ENCODE assay signal across 23 cellular contexts in genomic region chr1:1971017-1971416, GRCh38. TPM values are rescaled to one million over a fixed set of nuclear protein-coding genes. Genes with fewer than 3 reads are reported as not detected.
"Had no signal": no experiment of that assay in that cellular context is flagged by ENCODE, and none has a peak within 500 bp of the region (broad histone marks: within the 10 kb centered on the region; RNA-seq: fewer than 3 reads in every experiment).

No MANE protein-coding gene starts in this region.

- DNase-seq: activated CD4-positive, alpha-beta T cell treated with anti-CD3 and anti-CD28 coated beads for 4 hours; activated CD8-positive, alpha-beta memory T cell treated with anti-CD3 and anti-CD28 coated beads, Interleukin-2, amount 50 U/mL, for 4 hours; activated CD8-positive, alpha-beta T cell treated with anti-CD3 and anti-CD28 coated beads for 36 hours; activated gamma-delta T cell treated with Interleukin-2 at 50 U/mL for 16 hours; activated naive CD4-positive, alpha-beta T cell treated with anti-CD3 and anti-CD28 coated beads, Interleukin-2, amount 10 ng/mL, durations not matched to agents 7 days and 5 days; activated naive CD8-positive, alpha-beta T cell treated with anti-CD3 and anti-CD28 coated beads for 36 hours; activated T-cell treated with anti-CD3 and anti-CD28 coated beads, Interleukin-2, amount 50 U/mL, for 72 hours; brain microvascular endothelial cell; MG63; MV-4-11; NCI-H1092 treated with DMSO at 0.1 percent for 48 hours; NCI-H1417 treated with DMSO at 0.1 percent for 48 hours; NCI-H1694 treated with DMSO at 0.1 percent for 48 hours; NCI-H2029 treated with DMSO at 0.1 percent for 48 hours; NCI-H446; NCI-H524; PC-3; SHP77 treated with DMSO at 0.1 percent for 48 hours had no signal

- H3K4me3 ChIP-seq: cardiac muscle cell, MG63 had no signal

- FAIRE-seq: RCC 7860 had no signal

- H3K36me3 ChIP-seq: brain microvascular endothelial cell, cardiac muscle cell, MG63 had no signal

- ATAC-seq: activated CD4-positive, CD25-positive, alpha-beta regulatory T cell treated with anti-CD3 and anti-CD28 coated beads, Interleukin-2, amount 50 U/mL, for 24 hours; activated CD8-positive, alpha-beta T cell treated with anti-CD3 and anti-CD28 coated beads for 36 hours; activated T-cell treated with anti-CD3 and anti-CD28 coated beads, Interleukin-2, amount 50 U/mL, for 72 hours; PC-3 had no signal

- H3K27me3 ChIP-seq: brain microvascular endothelial cell, cardiac muscle cell, MG63 had no signal

- H3K27ac ChIP-seq: brain microvascular endothelial cell, cardiac muscle cell had no signal

RNA-seq across cellular contexts. Expression of gene CFAP74, which starts 32.6 kb away (rescaled TPM):
- total RNA-seq: activated T-cell treated with anti-CD3 and anti-CD28 coated beads, Interleukin-2, amount 50 U/mL, for 72 hours; activated T-helper 2 cell treated with anti-CD3 and anti-CD28 coated beads, Interferon-gamma antibody, Interleukin-2, Interleukin-4, amounts not matched to agents 10 μg/mL and 5 μg/mL and 100 μg/mL, durations not matched to agents 14 hours and 24 hours and 36 hours; PC-3; SK-MEL-5 had no signal

RNA-seq across cellular contexts. Expression of gene GABRD, which starts 48.1 kb away (rescaled TPM):
- total RNA-seq: activated CD8-positive, alpha-beta T cell treated with anti-CD3 and anti-CD28 coated beads for 36 hours; activated naive CD8-positive, alpha-beta T cell treated with anti-CD3 and anti-CD28 coated beads for 36 hours; activated T-cell treated with anti-CD3 and anti-CD28 coated beads, Interleukin-2, amount 50 U/mL, for 72 hours; activated T-helper 2 cell treated with anti-CD3 and anti-CD28 coated beads, Interferon-gamma antibody, Interleukin-2, Interleukin-4, amounts not matched to agents 10 μg/mL and 5 μg/mL and 100 μg/mL, durations not matched to agents 14 hours and 24 hours and 36 hours; cardiac muscle cell; PC-3 had no signal
- polyA plus RNA-seq: cardiac muscle cell had no signal

RNA-seq across cellular contexts. Expression of gene TMEM52, which starts 51.9 kb away (rescaled TPM):
- total RNA-seq: SK-MEL-5 had no signal
